Comparison of ENCODE assay signal across 1 cellular context in genomic region chr2:84989422-84989821, GRCh38.
TF ChIP-seq lines count a peak whose summit lies in the region.

No MANE protein-coding gene starts in this region.

TF ChIP-seq in IMR-90, 13 proteins besides CTCF, POLR2A, EP300 and RAD21 (continued from another document):
- TF ChIP-seq CHD1 (IDR thresholded peaks at IDR 0.05; ENCODE audit: low read depth, low read length) (no peak), NFE2L2 (IDR thresholded peaks at IDR 0.05; ENCODE audit: low read depth, low read length) (no peak)
